ENCODE assay signal across 8 cellular contexts in genomic region chr1:231421971-231422797, GRCh38. TPM values are rescaled to one million over a fixed set of nuclear protein-coding genes. Genes with fewer than 3 reads are reported as not detected.
DNase-seq lines count a peak whose midpoint lies in the region; FAIRE-seq and TF ChIP-seq lines count a peak whose summit lies in the region.

TSS of gene EGLN1 (minus strand) at chr1:231422287. CDS start at chr1:231421888, 399 bp downstream.

- H3K27me3 ChIP-seq in neural progenitor cell: peaks cover 75% of the 10 kb centered on the region
- no peaks in the 10 kb centered on the region for H3K27me3 ChIP-seq in stomach smooth muscle (ENCODE audit: control insufficient read depth in 1 of 2, insufficient read depth in 2 of 2, low read length in 2 of 2)

- H3K4me1 ChIP-seq in ES-I3 (ENCODE audit: insufficient read depth, low read length): peaks cover 4% of the 10 kb centered on the region; the same call in 1 of the 2 replicates
- H3K4me1 ChIP-seq in neural progenitor cell: peaks cover 24% of the 10 kb centered on the region
- no peaks in the 10 kb centered on the region for H3K4me1 ChIP-seq in stomach smooth muscle (ENCODE audit: control insufficient read depth, insufficient read depth, low read length)

- peak within 1 kb of the TSS; percentile 96 for H3K4me3 Mint-ChIP-seq in neural progenitor cell

- peaks cover 31% of the 10 kb centered on the region for H3F3A ChIP-seq in neural progenitor cell (ENCODE audit: low read depth)

- H3K4me3 ChIP-seq in LNCaP clone FGC (ENCODE audit: low read depth, low read length) (peak within 1 kb of the TSS; percentile 81), fibroblast of villous mesenchyme (ENCODE audit: low read depth, low read length) (peak within 1 kb of the TSS; percentile 68), neural progenitor cell (peak within 1 kb of the TSS; percentile 88), stomach smooth muscle (ENCODE audit: low read length in 2 of 2) (peak within 1 kb of the TSS; percentile 87 to 95)

- peak within 1 kb of the TSS; percentile 83 for H3K4me2 ChIP-seq in neural progenitor cell

- peak within 1 kb of the TSS; percentile 98 for H3K27ac Mint-ChIP-seq in neural progenitor cell

- H2AFZ ChIP-seq in neural progenitor cell (replicated peaks): peak within 1 kb of the TSS; percentile 90

- peak; percentile 71 for FAIRE-seq in H54 (lab: Jason Lieb, UNC)

- peak within 1 kb of the TSS; percentile 71 for H3K9ac ChIP-seq in ES-I3 (ENCODE audit: low read depth, low read length)
- peak within 1 kb of the TSS; percentile 14 for H3K9ac ChIP-seq in neural progenitor cell
- H3K9ac ChIP-seq in stomach smooth muscle (ENCODE audit: low read length in 2 of 2): peak within 1 kb of the TSS; percentile 87 to 93

- peaks cover 40% of the 10 kb centered on the region for H4K20me1 ChIP-seq in neural progenitor cell (ENCODE audit: low read depth)

- H3K27ac ChIP-seq in neural progenitor cell (peak within 1 kb of the TSS; percentile 82), stomach smooth muscle (ENCODE audit: low read length) (peak within 1 kb of the TSS; percentile 87)

- H3K79me2 ChIP-seq in neural progenitor cell (ENCODE audit: low read depth): peaks cover 38% of the 10 kb centered on the region

- TF ChIP-seq POLR2A in H54 (IDR thresholded peaks at IDR 0.05; ENCODE audit: low read depth, low read length): peak; percentile 93

- H3K4me1 Mint-ChIP-seq in neural progenitor cell: peaks cover 29% of the 10 kb centered on the region

- H3K9me3 Mint-ChIP-seq in neural progenitor cell: no peaks in the 10 kb centered on the region

- peaks cover 2% of the 10 kb centered on the region for H3K27me3 Mint-ChIP-seq in neural progenitor cell (ENCODE audit: insufficient read depth, low read depth)

- TF ChIP-seq CTCF in LNCaP clone FGC (IDR thresholded peaks at IDR 0.05; ENCODE audit: control insufficient read depth, extremely low read depth, insufficient read depth) (peak; percentile 52), fibroblast of villous mesenchyme (IDR thresholded peaks at IDR 0.05; ENCODE audit: insufficient read depth, low read depth, low read length) (peak; percentile 18), neural progenitor cell (IDR thresholded peaks at IDR 0.05) (peak; percentile 49)

- peaks cover 2% of the 10 kb centered on the region for H3K36me3 Mint-ChIP-seq in neural progenitor cell

- peak; percentile 69 for DNase-seq in H54 (ENCODE audit: insufficient read length, low spot score)
- DNase-seq in LNCaP clone FGC (ENCODE audit: low read depth): peak; percentile 68
- peak; percentile 30 for DNase-seq in SIG-M5 (lab: John Stamatoyannopoulos, UW)
- peak; percentile 72 for DNase-seq in activated gamma-delta T cell (lab: John Stamatoyannopoulos, UW)
- DNase-seq in fibroblast of villous mesenchyme (ENCODE audit: low read depth): peak; percentile 87
- DNase-seq in neural progenitor cell (ENCODE audit: low spot score): peak; percentile 93

- H3K9me3 ChIP-seq in ES-I3 (ENCODE audit: control insufficient read depth, insufficient read depth, low read length): no peaks in the 10 kb centered on the region
- no peaks in the 10 kb centered on the region for H3K9me3 ChIP-seq in neural progenitor cell (ENCODE audit: low read depth)
- H3K9me3 ChIP-seq in stomach smooth muscle (ENCODE audit: control insufficient read depth in 2 of 2, low read length in 2 of 2): no peaks in the 10 kb centered on the region

- H3K36me3 ChIP-seq in ES-I3 (ENCODE audit: insufficient read depth, low read length): no peaks in the 10 kb centered on the region
- no peaks in the 10 kb centered on the region for H3K36me3 ChIP-seq in neural progenitor cell
- H3K36me3 ChIP-seq in stomach smooth muscle (ENCODE audit: control insufficient read depth in 2 of 2, insufficient read depth in 2 of 2, low read length in 2 of 2): no peaks in the 10 kb centered on the region

RNA-seq across cellular contexts. Expression of gene EGLN1, which starts in this region (rescaled TPM):
- total RNA-seq in fibroblast of villous mesenchyme (33.8 and 53.5 TPM in 2 replicates), neural progenitor cell (ENCODE audit: low replicate concordance) (24.3 and 30.3 TPM in 2 replicates)

Comparison
In these comparisons a context has a peak if more than half of its experiments do, and no peak if none do; other contexts are left out.
1. Peak in every context shown above with its lines: DNase-seq, H3K4me3 ChIP-seq and H3K27ac ChIP-seq.
2. H3K9ac ChIP-seq: peak in every context shown above with its lines; median percentile 90 in stomach smooth muscle; 71 in ES-I3; 14 in neural progenitor cell.
3. DNase-seq: peak in every context shown above with its lines; median percentile 93 in neural progenitor cell; 87 in fibroblast of villous mesenchyme; 72 in activated gamma-delta T cell; 69 in H54; 68 in LNCaP clone FGC; 30 in SIG-M5.